Comparison of ENCODE assay signal across 10 cellular contexts in the genomic region with DNA sequence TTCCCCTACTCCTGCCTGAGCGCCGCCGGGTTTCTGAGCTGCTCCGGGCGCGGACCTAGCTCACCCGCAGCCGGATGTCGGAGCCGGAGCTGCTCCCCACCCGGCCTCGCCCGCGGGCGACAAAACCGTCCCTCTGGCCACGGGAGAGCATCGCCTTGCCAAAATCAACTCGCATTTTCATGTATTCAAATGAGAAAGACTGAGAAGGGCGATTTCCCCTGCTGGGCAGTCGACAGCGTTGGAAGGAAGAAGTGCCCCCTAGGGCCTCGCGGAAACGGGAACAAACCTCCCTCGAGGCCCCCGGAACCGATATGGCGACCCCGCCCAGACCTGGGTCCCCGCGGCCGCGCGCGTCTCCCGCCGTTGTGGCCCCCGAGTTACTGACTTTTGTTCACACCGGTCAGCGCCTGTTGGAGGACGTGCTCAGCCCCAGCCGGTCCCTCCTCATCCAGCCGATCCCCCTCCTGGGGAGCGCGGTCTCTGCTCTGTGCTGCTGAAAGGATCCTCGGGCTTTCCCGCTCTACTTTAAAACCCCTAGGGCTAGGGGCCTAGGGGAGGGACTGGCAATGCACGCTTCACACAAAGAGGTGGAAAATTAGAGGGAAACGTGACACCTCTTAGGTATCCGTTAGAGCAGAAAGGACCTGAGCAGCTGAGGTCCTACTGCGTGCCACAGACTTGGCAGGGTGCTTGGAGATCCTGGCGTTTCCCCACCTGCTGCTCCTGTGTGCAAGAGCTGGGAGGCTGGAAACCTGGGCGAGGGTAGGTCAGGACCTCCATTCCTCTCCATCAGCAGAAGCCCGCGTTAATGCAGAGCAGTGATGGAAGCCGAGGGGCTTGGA. TPM values are rescaled to one million over a fixed set of nuclear protein-coding genes. Genes with fewer than 3 reads are reported as not detected.
DNase-seq lines count a peak whose midpoint lies in the region; ATAC-seq and TF ChIP-seq lines count a peak whose summit lies in the region.
"Had no signal": no experiment of that assay in that cellular context is flagged by ENCODE, and none has a peak within 500 bp of the region (broad histone marks: within the 10 kb centered on the region; RNA-seq: fewer than 3 reads in every experiment).

No MANE protein-coding gene starts in this region.

- H3K36me3 ChIP-seq in left ventricle myocardium inferior: no peaks in the 10 kb centered on the region
- H3K36me3 ChIP-seq in RWPE2 (ENCODE audit: low read depth): no peaks in the 10 kb centered on the region
- no peaks in the 10 kb centered on the region for H3K36me3 ChIP-seq in liver (ENCODE audit: control insufficient read depth in 4 of 4, insufficient read depth in 3 of 4, low read depth in 1 of 4, low read length in 3 of 4)
- no peaks in the 10 kb centered on the region for H3K36me3 ChIP-seq in urinary bladder (ENCODE audit: insufficient read depth)
- H3K36me3 ChIP-seq: BLaER1, Peyer's patch had no signal

- no peak for ATAC-seq in RWPE2 (ENCODE audit: low read depth)

- peaks cover 100% of the 10 kb centered on the region for H3K27me3 ChIP-seq in left ventricle myocardium inferior (ENCODE audit: low read depth)
- H3K27me3 ChIP-seq in RWPE2 (ENCODE audit: insufficient read depth, poor library complexity, severe bottlenecking): no peaks in the 10 kb centered on the region
- H3K27me3 ChIP-seq in liver (ENCODE audit: control insufficient read depth in 4 of 4, insufficient read depth in 4 of 4, low read length in 3 of 4): no peaks in the 10 kb centered on the region
- H3K27me3 ChIP-seq: BLaER1 had no signal

- intact Hi-C loops in left ventricle myocardium inferior (cut with micrococcal nuclease): no loop called here
- intact Hi-C loops in cardiac septum (cut with DNase I): no loop called here
- intact Hi-C loops in lower leg skin (cut with DNase I; ENCODE audit: low total_unique reads): no loop called here

- peak overlapping the region in 1 of 2 donors; percentile 47 for H3K9ac ChIP-seq in liver (ENCODE audit: low read depth in 1 of 2, low read length in 2 of 2)
- H3K9ac ChIP-seq: BLaER1 had no signal

- 11% methylated on average over 57 of the region's 57 CpGs for WGBS in liver
- 2% methylated on average over 57 of the region's 57 CpGs for WGBS in urinary bladder
- WGBS in lower leg skin, 2 donors: 2 to 3% methylated on average over 45 to 57 of the region's 57 CpGs

- TF ChIP-seq CTCF in left ventricle myocardium inferior (IDR thresholded peaks at IDR 0.05; ENCODE audit: borderline replicate concordance): no peak
- TF ChIP-seq CTCF in RWPE2 (IDR thresholded peaks at IDR 0.05; ENCODE audit: poor library complexity, severe bottlenecking): no peak
- TF ChIP-seq CTCF in liver (IDR thresholded peaks at IDR 0.05; ENCODE audit: low read depth, low read length, missing input control): no peak
- TF ChIP-seq CTCF in lower leg skin (IDR thresholded peaks at IDR 0.05): no peak
- no peak for TF ChIP-seq CTCF in foreskin fibroblast (IDR thresholded peaks at IDR 0.05; ENCODE audit: low read depth, low read length)

- H3K4me1 ChIP-seq in left ventricle myocardium inferior (peaks cover 39% of the 10 kb centered on the region), RWPE2 (ENCODE audit: insufficient read depth, poor library complexity, severe bottlenecking) (peaks cover 4% of the 10 kb centered on the region), liver (ENCODE audit: control insufficient read depth in 4 of 4, insufficient read depth in 4 of 4, low read length in 3 of 4) (peaks cover 9 to 58% (median 49%) of the 10 kb centered on the region in 4 donors), urinary bladder (ENCODE audit: insufficient read depth) (no peaks in the 10 kb centered on the region)
- H3K4me1 ChIP-seq: BLaER1 had no signal

- peak overlapping the region; percentile 42 for H3K4me3 ChIP-seq in left ventricle myocardium inferior
- H3K4me3 ChIP-seq in RWPE2 (ENCODE audit: severe bottlenecking): peak overlapping the region; percentile 10
- H3K4me3 ChIP-seq in liver (ENCODE audit: low read depth in 1 of 3, low read length in 3 of 3): peak overlapping the region; percentile 1 to 34 (median 34)
- peak overlapping the region; percentile 5 for H3K4me3 ChIP-seq in urinary bladder (ENCODE audit: low read depth, low read length)
- no peak overlapping the region for H3K4me3 ChIP-seq in lower leg skin (ENCODE audit: low read depth, poor library complexity, severe bottlenecking)
- no peak overlapping the region for H3K4me3 ChIP-seq in foreskin fibroblast (ENCODE audit: low read depth in 1 of 2, low read length in 2 of 2)
- H3K4me3 ChIP-seq: BLaER1 had no signal

- no peak for TF ChIP-seq RAD21 in liver (IDR thresholded peaks at IDR 0.05)

- DNase-seq in left ventricle myocardium inferior (no peak), cardiac septum (ENCODE audit: low spot score) (no peak), RWPE2 (ENCODE audit: low spot score) (no peak), lower leg skin (ENCODE audit: low spot score in 2 of 2) (no peak), foreskin fibroblast (no peak)
- no peak for DNase-seq in activated CD4-positive, CD25-positive, alpha-beta regulatory T cell (lab: John Stamatoyannopoulos, UW)
- DNase-seq: Peyer's patch had no signal

- no peak overlapping the region for H3K27ac ChIP-seq in left ventricle myocardium inferior (replicated peaks)
- no peak overlapping the region for H3K27ac ChIP-seq in RWPE2 (ENCODE audit: poor library complexity, severe bottlenecking)
- peak overlapping the region; percentile 3 to 53 for H3K27ac ChIP-seq in liver (ENCODE audit: low read depth in 1 of 2, low read length in 2 of 2)
- no peak overlapping the region for H3K27ac ChIP-seq in urinary bladder (ENCODE audit: low read depth)
- H3K27ac ChIP-seq: BLaER1 had no signal

- H3K9me3 ChIP-seq in left ventricle myocardium inferior (replicated peaks): no peaks in the 10 kb centered on the region
- H3K9me3 ChIP-seq in RWPE2 (ENCODE audit: severe bottlenecking): no peaks in the 10 kb centered on the region
- H3K9me3 ChIP-seq in liver (ENCODE audit: control insufficient read depth in 4 of 4, low read length in 3 of 4): no peaks in the 10 kb centered on the region

- no peak for TF ChIP-seq POLR2A in lower leg skin (IDR thresholded peaks at IDR 0.05)

TF ChIP-seq in liver, 16 proteins besides CTCF, POLR2A, EP300 and RAD21 (continues in another document):
- TF ChIP-seq MAX (IDR thresholded peaks at IDR 0.05): no peak
- TF ChIP-seq NR2F2 (IDR thresholded peaks at IDR 0.05): no peak
- no peak for TF ChIP-seq FOXA1 (IDR thresholded peaks at IDR 0.05)
- no peak for TF ChIP-seq GABPA (IDR thresholded peaks at IDR 0.05 in 1 of 2, conservative IDR thresholded peaks at IDR 0.05 in 1 of 2)
- TF ChIP-seq HNF4G (IDR thresholded peaks at IDR 0.05): no peak
- no peak for TF ChIP-seq SP1 (IDR thresholded peaks at IDR 0.05)
- no peak for TF ChIP-seq FOXA2 (IDR thresholded peaks at IDR 0.05)
- no peak for TF ChIP-seq TAF1 (conservative IDR thresholded peaks at IDR 0.05)
- TF ChIP-seq RXRA (IDR thresholded peaks at IDR 0.05): no peak
- TF ChIP-seq, protein P1, sequence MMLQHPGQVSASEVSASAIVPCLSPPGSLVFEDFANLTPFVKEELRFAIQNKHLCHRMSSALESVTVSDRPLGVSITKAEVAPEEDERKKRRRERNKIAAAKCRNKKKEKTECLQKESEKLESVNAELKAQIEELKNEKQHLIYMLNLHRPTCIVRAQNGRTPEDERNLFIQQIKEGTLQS (IDR thresholded peaks at IDR 0.05): no peak
- no peak for TF ChIP-seq JUND (IDR thresholded peaks at IDR 0.05)
- no peak for TF ChIP-seq ZBTB33 (IDR thresholded peaks at IDR 0.05)
- TF ChIP-seq YY1 (IDR thresholded peaks at IDR 0.05): no peak

RNA-seq across cellular contexts. Expression of gene TTC6, which starts 4.3 kb away (rescaled TPM):
- total RNA-seq in left ventricle myocardium inferior (not detected), cardiac septum (0.13 TPM), liver (10 to 100 TPM in 1 of 2 donors, 1 to 10 TPM in 1; 2.0 to 21.7 TPM), urinary bladder (7.1 TPM), lower leg skin (1 to 10 TPM in 1 of 4 donors, under 1 TPM in 3; 0.34 to 1.8 (median 0.73) TPM)
- polyA plus RNA-seq in liver (1 to 10 TPM in 1 of 2 donors, under 1 TPM in 1; 0.74 to 5.2 TPM), urinary bladder (0.34 TPM)

RNA-seq across cellular contexts. Expression of gene FOXA1, which starts 4.7 kb away (rescaled TPM):
- total RNA-seq in left ventricle myocardium inferior (not detected), cardiac septum (not detected), liver (10 to 100 TPM in 1 of 2 donors, 1 to 10 TPM in 1; 8.0 to 37.5 TPM), urinary bladder (14.1 TPM), lower leg skin (1 to 10 TPM; 2.7 to 9.8 (median 7.5) TPM)
- polyA plus RNA-seq in liver (10 to 100 TPM; 13.0 to 19.2 TPM), urinary bladder (8.8 TPM)

Comparison
In these comparisons a context has a peak if more than half of its experiments do, and no peak if none do; other contexts are left out.
1. H3K27ac ChIP-seq: peak in liver (2 of 2); none in left ventricle myocardium inferior (single experiment), RWPE2 (single experiment) and urinary bladder (single experiment).
2. H3K4me3 ChIP-seq: peak in left ventricle myocardium inferior (single experiment), RWPE2 (single experiment), liver (3 of 3) and urinary bladder (single experiment); none in lower leg skin (single experiment) and foreskin fibroblast (0 of 2).